ENCODE assay signal across 1 cellular context in genomic region chr12:6554168-6554989, GRCh38.
TF ChIP-seq lines count a peak whose summit lies in the region.

No MANE protein-coding gene starts in this region.

TF ChIP-seq in HepG2, 621 proteins besides CTCF, POLR2A, EP300 and RAD21 (continued from another document and continues in another):
- TF ChIP-seq E2F2 (CRISPR knock-in tag; IDR thresholded peaks at IDR 0.05; ENCODE audit: borderline replicate concordance): no peak
- TF ChIP-seq TERF1 (CRISPR knock-in tag; IDR thresholded peaks at IDR 0.05): no peak
- TF ChIP-seq ZFP90 (CRISPR knock-in tag; IDR thresholded peaks at IDR 0.05; ENCODE audit: borderline replicate concordance): peak; percentile 18; the same call in 1 of the 2 replicates
- no peak for TF ChIP-seq RERE (CRISPR knock-in tag; IDR thresholded peaks at IDR 0.05; ENCODE audit: low read depth)
- no peak for TF ChIP-seq GFI1 (CRISPR knock-in tag; IDR thresholded peaks at IDR 0.05; ENCODE audit: borderline replicate concordance)
- TF ChIP-seq RCOR2 (CRISPR knock-in tag; IDR thresholded peaks at IDR 0.05): no peak
- TF ChIP-seq, protein P1, sequence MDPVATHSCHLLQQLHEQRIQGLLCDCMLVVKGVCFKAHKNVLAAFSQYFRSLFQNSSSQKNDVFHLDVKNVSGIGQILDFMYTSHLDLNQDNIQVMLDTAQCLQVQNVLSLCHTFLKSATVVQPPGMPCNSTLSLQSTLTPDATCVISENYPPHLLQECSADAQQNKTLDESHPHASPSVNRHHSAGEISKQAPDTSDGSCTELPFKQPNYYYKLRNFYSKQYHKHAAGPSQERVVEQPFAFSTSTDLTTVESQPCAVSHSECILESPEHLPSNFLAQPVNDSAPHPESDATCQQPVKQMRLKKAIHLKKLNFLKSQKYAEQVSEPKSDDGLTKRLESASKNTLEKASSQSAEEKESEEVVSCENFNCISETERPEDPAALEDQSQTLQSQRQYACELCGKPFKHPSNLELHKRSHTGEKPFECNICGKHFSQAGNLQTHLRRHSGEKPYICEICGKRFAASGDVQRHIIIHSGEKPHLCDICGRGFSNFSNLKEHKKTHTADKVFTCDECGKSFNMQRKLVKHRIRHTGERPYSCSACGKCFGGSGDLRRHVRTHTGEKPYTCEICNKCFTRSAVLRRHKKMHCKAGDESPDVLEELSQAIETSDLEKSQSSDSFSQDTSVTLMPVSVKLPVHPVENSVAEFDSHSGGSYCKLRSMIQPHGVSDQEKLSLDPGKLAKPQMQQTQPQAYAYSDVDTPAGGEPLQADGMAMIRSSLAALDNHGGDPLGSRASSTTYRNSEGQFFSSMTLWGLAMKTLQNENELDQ (CRISPR knock-in tag; IDR thresholded peaks at IDR 0.05; ENCODE audit: borderline replicate concordance): no peak
- no peak for TF ChIP-seq ZNF230 (CRISPR knock-in tag; IDR thresholded peaks at IDR 0.05)
- TF ChIP-seq ZFYVE20 (CRISPR knock-in tag; IDR thresholded peaks at IDR 0.05; ENCODE audit: borderline replicate concordance, low read depth): no peak
- TF ChIP-seq U2AF2 (IDR thresholded peaks at IDR 0.05; ENCODE audit: low read depth, low read length): no peak
- TF ChIP-seq ZMYM2 (CRISPR knock-in tag; IDR thresholded peaks at IDR 0.05): no peak
- no peak for TF ChIP-seq ZBTB2 (CRISPR knock-in tag; IDR thresholded peaks at IDR 0.05; ENCODE audit: low read depth)
- TF ChIP-seq HNRNPK (IDR thresholded peaks at IDR 0.05; ENCODE audit: low read depth, low read length, poor library complexity, severe bottlenecking): no peak
- no peak for TF ChIP-seq BRD4 (CRISPR knock-in tag; IDR thresholded peaks at IDR 0.05)
- TF ChIP-seq ZNF530 (CRISPR knock-in tag; IDR thresholded peaks at IDR 0.05; ENCODE audit: low read depth): no peak
- 0 out of 2 replicates have a peak, but pooled peaks have one; percentile 18 for TF ChIP-seq PITX1 (CRISPR knock-in tag; IDR thresholded peaks at IDR 0.05)
- TF ChIP-seq FOXM1 (CRISPR knock-in tag; IDR thresholded peaks at IDR 0.05): no peak
- TF ChIP-seq, protein P2, sequence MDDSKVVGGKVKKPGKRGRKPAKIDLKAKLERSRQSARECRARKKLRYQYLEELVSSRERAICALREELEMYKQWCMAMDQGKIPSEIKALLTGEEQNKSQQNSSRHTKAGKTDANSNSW (CRISPR knock-in tag; IDR thresholded peaks at IDR 0.05; ENCODE audit: borderline replicate concordance): no peak
- TF ChIP-seq, protein P3, sequence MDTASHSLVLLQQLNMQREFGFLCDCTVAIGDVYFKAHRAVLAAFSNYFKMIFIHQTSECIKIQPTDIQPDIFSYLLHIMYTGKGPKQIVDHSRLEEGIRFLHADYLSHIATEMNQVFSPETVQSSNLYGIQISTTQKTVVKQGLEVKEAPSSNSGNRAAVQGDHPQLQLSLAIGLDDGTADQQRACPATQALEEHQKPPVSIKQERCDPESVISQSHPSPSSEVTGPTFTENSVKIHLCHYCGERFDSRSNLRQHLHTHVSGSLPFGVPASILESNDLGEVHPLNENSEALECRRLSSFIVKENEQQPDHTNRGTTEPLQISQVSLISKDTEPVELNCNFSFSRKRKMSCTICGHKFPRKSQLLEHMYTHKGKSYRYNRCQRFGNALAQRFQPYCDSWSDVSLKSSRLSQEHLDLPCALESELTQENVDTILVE (CRISPR knock-in tag; IDR thresholded peaks at IDR 0.05): no peak
- no peak for TF ChIP-seq BHLHE40 (IDR thresholded peaks at IDR 0.05; ENCODE audit: low read length)
- TF ChIP-seq ZBTB7A (CRISPR knock-in tag; IDR thresholded peaks at IDR 0.05): no peak
- TF ChIP-seq HBP1 (CRISPR knock-in tag; IDR thresholded peaks at IDR 0.05; ENCODE audit: low read depth): no peak
- no peak for TF ChIP-seq ZC3H13 (CRISPR knock-in tag; IDR thresholded peaks at IDR 0.05)
- TF ChIP-seq ZNF383 (CRISPR knock-in tag; IDR thresholded peaks at IDR 0.05; ENCODE audit: borderline replicate concordance): 0 out of 2 replicates have a peak, but pooled peaks have one; percentile 61
- TF ChIP-seq KLF12 (CRISPR knock-in tag; IDR thresholded peaks at IDR 0.05; ENCODE audit: borderline replicate concordance): no peak
- TF ChIP-seq, protein P4, sequence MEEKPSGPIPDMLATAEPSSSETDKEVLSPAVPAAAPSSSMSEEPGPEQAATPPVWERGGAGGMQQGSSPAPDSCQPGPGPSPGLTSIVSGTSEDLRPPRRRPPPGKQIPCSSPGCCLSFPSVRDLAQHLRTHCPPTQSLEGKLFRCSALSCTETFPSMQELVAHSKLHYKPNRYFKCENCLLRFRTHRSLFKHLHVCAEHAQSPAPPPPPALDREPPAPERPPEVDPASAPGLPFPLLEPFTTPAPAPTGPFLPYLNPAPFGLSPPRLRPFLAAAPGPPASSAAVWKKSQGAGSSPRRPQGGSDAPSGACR (CRISPR knock-in tag; IDR thresholded peaks at IDR 0.05): no peak
- TF ChIP-seq ZNF841 (CRISPR knock-in tag; IDR thresholded peaks at IDR 0.05; ENCODE audit: borderline replicate concordance): no peak
- peak; percentile 44 for TF ChIP-seq STAG1 (CRISPR knock-in tag; IDR thresholded peaks at IDR 0.05)
- TF ChIP-seq ZNF782 (CRISPR knock-in tag; IDR thresholded peaks at IDR 0.05; ENCODE audit: borderline replicate concordance): no peak
- no peak for TF ChIP-seq ZNF251 (CRISPR knock-in tag; IDR thresholded peaks at IDR 0.05)
- no peak for TF ChIP-seq SMAD9 (CRISPR knock-in tag; IDR thresholded peaks at IDR 0.05)
- TF ChIP-seq ZBTB43 (CRISPR knock-in tag; conservative IDR thresholded peaks at IDR 0.05): no peak
- no peak for TF ChIP-seq PRPF4 (IDR thresholded peaks at IDR 0.05; ENCODE audit: low read depth, low read length, poor library complexity, severe bottlenecking)
- TF ChIP-seq ZNF337 (CRISPR knock-in tag; IDR thresholded peaks at IDR 0.05; ENCODE audit: borderline replicate concordance, low read depth): 0 out of 2 replicates have a peak, but pooled peaks have one; percentile 46
- TF ChIP-seq MIER3 (CRISPR knock-in tag; IDR thresholded peaks at IDR 0.05; ENCODE audit: borderline replicate concordance): 0 out of 2 replicates have a peak, but pooled peaks have one; percentile 25
- no peak for TF ChIP-seq NFE2L2 (IDR thresholded peaks at IDR 0.05; ENCODE audit: low read length)
- TF ChIP-seq ZBTB33 (CRISPR knock-in tag; IDR thresholded peaks at IDR 0.05): no peak
